In the genomic region with DNA sequence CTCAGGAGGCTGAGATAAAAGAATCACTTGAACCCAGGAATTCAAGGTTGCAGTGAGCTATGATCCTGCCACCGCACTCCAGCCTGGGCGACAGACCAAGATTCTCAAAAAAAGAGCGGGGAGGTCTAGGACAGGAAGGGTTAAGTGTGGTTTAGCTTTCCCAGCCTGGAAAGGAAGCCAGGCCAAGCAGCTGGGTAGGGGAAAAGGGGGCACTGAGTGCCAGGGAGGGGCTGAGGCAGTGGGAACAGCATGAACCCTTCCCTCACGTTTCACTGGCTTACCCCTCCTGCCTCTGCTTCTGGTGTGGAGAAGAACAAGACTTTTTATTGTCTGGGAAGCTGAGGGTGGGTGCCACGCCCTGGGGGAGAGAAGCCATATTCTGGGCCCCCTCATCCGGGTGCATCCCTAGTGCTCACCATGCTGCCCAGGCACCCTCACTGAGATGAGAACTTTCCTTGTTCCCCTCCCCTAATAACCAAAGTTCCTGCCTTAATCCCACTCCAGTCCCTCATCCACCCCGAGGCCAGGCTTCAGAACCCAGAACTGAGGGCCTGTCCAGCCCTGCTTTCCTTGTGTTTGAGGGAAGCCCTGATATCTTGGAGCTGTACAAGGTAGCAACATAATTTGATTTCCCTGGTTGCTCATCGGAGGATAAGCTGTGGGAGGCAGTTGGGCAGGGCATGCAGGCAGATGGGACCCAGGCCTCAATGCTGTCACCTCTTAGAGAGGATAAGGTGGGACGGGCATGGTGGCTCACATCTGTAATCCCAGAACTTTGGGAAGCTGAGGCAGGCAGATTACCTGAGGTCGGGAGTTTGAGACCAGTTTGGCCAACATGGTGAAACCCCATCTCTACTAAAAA, we compare ENCODE assay signal across 10 cellular contexts. TPM values are rescaled to one million over a fixed set of nuclear protein-coding genes. Genes with fewer than 3 reads are reported as not detected.
DNase-seq lines count a peak whose midpoint lies in the region; ATAC-seq and TF ChIP-seq lines count a peak whose summit lies in the region.
"Had no signal": no experiment of that assay in that cellular context is flagged by ENCODE, and none has a peak within 500 bp of the region (broad histone marks: within the 10 kb centered on the region; RNA-seq: fewer than 3 reads in every experiment).

No MANE protein-coding gene starts in this region.

- peak overlapping the region; percentile 24; the same call in 1 of the 2 replicates for H4K91ac ChIP-seq in IMR-90 (ENCODE audit: insufficient read depth, low read depth, low read length)

- H3K9me3 Mint-ChIP-seq in memory B cell: no peaks in the 10 kb centered on the region

- H2AFZ ChIP-seq in IMR-90 (replicated peaks; ENCODE audit: low read length, poor library complexity): peak overlapping the region; percentile 67

- H3K56ac ChIP-seq in IMR-90 (ENCODE audit: extremely low read depth, insufficient read depth, low read length): no peak overlapping the region

- intact Hi-C loops in IMR-90 (cut with micrococcal nuclease) (no loop called here), ascending aorta (cut with DNase I) (no loop called here)

- in situ Hi-C loops in IMR-90 (cut with MboI; ENCODE audit: low sequenced_read_pairs): no loop called here

- POLR2A ChIA-PET in IMR-90 (lab: Charles Lee; ENCODE audit: unreplicated experiment): no interaction called here

- H2BK5ac ChIP-seq in IMR-90 (ENCODE audit: low read depth, low read length, poor library complexity, severe bottlenecking): no peak overlapping the region

- 0 out of 2 replicates have a peak overlapping the region, but pooled peaks have one; percentile 45 for H3K23ac ChIP-seq in IMR-90 (ENCODE audit: low read depth, low read length)

- peak overlapping the region; percentile 86 for H2AK9ac ChIP-seq in IMR-90 (replicated peaks; ENCODE audit: low read depth, low read length, poor library complexity)

- H3K27me3 ChIP-seq in IMR-90 (ENCODE audit: control insufficient read depth, insufficient read depth, low read length) (no peaks in the 10 kb centered on the region), ascending aorta (no peaks in the 10 kb centered on the region), subcutaneous abdominal adipose tissue (ENCODE audit: control insufficient read depth in 5 of 5, insufficient read depth in 4 of 5, low read length in 5 of 5) (no peaks in the 10 kb centered on the region)

- TF ChIP-seq CTCF in IMR-90 (conservative IDR thresholded peaks at IDR 0.05; ENCODE audit: low read depth, low read length) (no peak), ascending aorta (IDR thresholded peaks at IDR 0.05) (no peak)

- H3K36me3 Mint-ChIP-seq in memory B cell: no peaks in the 10 kb centered on the region

- H3K9me1 ChIP-seq in IMR-90 (ENCODE audit: insufficient read depth, low read length): peaks cover 7% of the 10 kb centered on the region; the same call in 1 of the 2 replicates

- dilution Hi-C loops in IMR-90 (cut with HindIII; ENCODE audit: low sequenced_read_pairs, unreplicated experiment): no loop called here

- no peak overlapping the region for H3K4me2 ChIP-seq in IMR-90 (ENCODE audit: low read depth, low read length)

- H3K4me1 ChIP-seq in IMR-90 (ENCODE audit: control insufficient read depth, insufficient read depth, low read length) (peaks cover 11% of the 10 kb centered on the region), ascending aorta (peaks cover 4 to 11% of the 10 kb centered on the region in 2 donors), subcutaneous abdominal adipose tissue (ENCODE audit: control insufficient read depth in 5 of 5, insufficient read depth in 5 of 5, low read length in 5 of 5) (peaks cover 6 to 63% (median 42%) of the 10 kb centered on the region in 5 donors)

- ATAC-seq in IMR-90 (ENCODE audit: low read depth) (no peak), memory B cell (ENCODE audit: low read depth) (no peak), HG03025 (IDR thresholded peaks at IDR 0.05; ENCODE audit: low FRiP score, unreplicated experiment) (no peak)
- ATAC-seq: GM12878 had no signal

- peak overlapping the region; percentile 98 for H3K27ac Mint-ChIP-seq in memory B cell

- no TSS peak for BruUV-seq in IMR-90 (replicated peaks; lab: Mats Ljungman, UMichigan)

- DNase-seq in IMR-90: no peak
- no peak for DNase-seq in ascending aorta (ENCODE audit: low spot score in 2 of 2)
- DNase-seq in memory B cell (ENCODE audit: low spot score in 2 of 2): no peak
- no peak for DNase-seq in stimulated activated CD4-positive, alpha-beta T cell treated with anti-CD3 and anti-CD28 coated beads, Interleukin-4, amount 100 ng/mL, for 4 hours
- no peak for DNase-seq in SKM-1 (lab: John Stamatoyannopoulos, UW; ENCODE audit: unreplicated experiment)
- DNase-seq: DMS53, NCI-H524 had no signal

- no peak for TF ChIP-seq POLR2A in IMR-90 (IDR thresholded peaks at IDR 0.05; ENCODE audit: low read depth, low read length)

- H2BK15ac ChIP-seq in IMR-90 (ENCODE audit: low read depth, low read length): peak overlapping the region; percentile 56; the same call in 1 of the 3 replicates

- H3K9ac ChIP-seq in IMR-90 (ENCODE audit: low read depth, low read length) (no peak overlapping the region), subcutaneous abdominal adipose tissue (ENCODE audit: low read length in 5 of 5) (no peak overlapping the region)

- H4K20me1 ChIP-seq in IMR-90 (ENCODE audit: insufficient read depth, low read length): peaks cover 28% of the 10 kb centered on the region

- H2AK5ac ChIP-seq in IMR-90 (ENCODE audit: low read depth, low read length): peak overlapping the region; percentile 84

- H3K9me3 ChIP-seq in IMR-90 (ENCODE audit: control insufficient read depth, insufficient read depth, low read length): no peaks in the 10 kb centered on the region
- no peaks in the 10 kb centered on the region for H3K9me3 ChIP-seq in ascending aorta
- no peaks in the 10 kb centered on the region for H3K9me3 ChIP-seq in subcutaneous abdominal adipose tissue (ENCODE audit: control insufficient read depth in 5 of 5, low read length in 5 of 5)

- H4K5ac ChIP-seq in IMR-90 (ENCODE audit: low read depth, low read length): no peak overlapping the region

- H4K8ac ChIP-seq in IMR-90 (ENCODE audit: low read depth in 2 of 2, low read length in 2 of 2): peak overlapping the region in 1 of 2 experiments; percentile 27; a peak in 1 of 4 replicates

- peaks cover 4 to 38% of the 10 kb centered on the region in 2 experiments; a peak in 3 of 4 replicates for H3K79me1 ChIP-seq in IMR-90 (ENCODE audit: low read depth in 1 of 2, low read length in 2 of 2)

- H3K27ac ChIP-seq in IMR-90 (ENCODE audit: insufficient read depth, low read length) (no peak overlapping the region), ascending aorta (peak overlapping the region; percentile 97), subcutaneous abdominal adipose tissue (ENCODE audit: low read depth, low read length) (peak overlapping the region; percentile 97)

- CTCF ChIA-PET in IMR-90 (lab: Yijun Ruan, JAX): interaction anchor here (0.7 to 1.1 kb wide), 2 partner anchors 8 to 16 kb away, joined by 3 to 4 read pairs; no protein-coding TSS in a partner anchor

- WGBS in IMR-90 (ENCODE audit: extremely low coverage in 2 of 2, insufficient read length in 1 of 2), 2 experiments: 54% methylated on average over 5 of the region's 10 CpGs; no CpG with 5 or more reads in 1 of the 2 experiments

- H2BK120ac ChIP-seq in IMR-90 (ENCODE audit: low read depth, low read length): peak overlapping the region; percentile 62

- peaks cover 8% of the 10 kb centered on the region for H3K27me3 Mint-ChIP-seq in memory B cell

- no peak overlapping the region for H3K4me3 ChIP-seq in IMR-90 (ENCODE audit: insufficient read depth, low read depth, low read length)
- H3K4me3 ChIP-seq in ascending aorta: no peak overlapping the region
- H3K4me3 ChIP-seq in subcutaneous abdominal adipose tissue (ENCODE audit: low read depth in 1 of 5, low read length in 5 of 5): no peak overlapping the region
- H3K4me3 ChIP-seq: GM12878 had no signal

- TF ChIP-seq RAD21 in IMR-90 (IDR thresholded peaks at IDR 0.05; ENCODE audit: low read length): no peak

- no peak overlapping the region for H3K4me3 Mint-ChIP-seq in memory B cell

- peak overlapping the region; percentile 5; the same call in 1 of the 2 replicates for H3K14ac ChIP-seq in IMR-90 (replicated peaks; ENCODE audit: low read depth, low read length)

- H3K36me3 ChIP-seq in IMR-90 (ENCODE audit: control insufficient read depth, insufficient read depth, low read length): no peaks in the 10 kb centered on the region
- peaks cover 0 to 5% of the 10 kb centered on the region in 2 donors for H3K36me3 ChIP-seq in ascending aorta
- peaks cover 0 to 5% (median 2%) of the 10 kb centered on the region in 5 donors for H3K36me3 ChIP-seq in subcutaneous abdominal adipose tissue (ENCODE audit: control insufficient read depth in 5 of 5, insufficient read depth in 5 of 5, low read length in 5 of 5)

- no peak overlapping the region for H3K18ac ChIP-seq in IMR-90 (ENCODE audit: low read depth, low read length)

- H2BK20ac ChIP-seq in IMR-90 (ENCODE audit: low read depth, low read length): peak overlapping the region; percentile 49

- peaks cover 24% of the 10 kb centered on the region for H3K4me1 Mint-ChIP-seq in memory B cell

- H3K4ac ChIP-seq in IMR-90 (ENCODE audit: low read depth, low read length): peak overlapping the region; percentile 52

RNA-seq across cellular contexts. Expression of gene LMNA, which starts 2.0 kb away (rescaled TPM):
- total RNA-seq in IMR-90 (2012; rRNA removed) (753 and 755 TPM in 2 replicates), ascending aorta (783 TPM)
- polyA plus RNA-seq in IMR-90 (2012; rRNA removed): 563 and 927 TPM in 2 replicates
- 602 and 638 TPM in 2 replicates for polyA plus RNA-seq in IMR-90 (2012; cell fraction: cytosol; rRNA removed)
- polyA plus RNA-seq in IMR-90 (2012; cell fraction: nucleus; rRNA removed; ENCODE audit: low replicate concordance): 1,137 and 1,144 TPM in 2 replicates

RNA-seq across cellular contexts. Expression of gene MEX3A, which starts 30.2 kb away (rescaled TPM):
- total RNA-seq in IMR-90 (2012; rRNA removed): 2.3 and 2.5 TPM in 2 replicates
- 9.0 and 11.6 TPM in 2 replicates for polyA plus RNA-seq in IMR-90 (2012; rRNA removed)
- polyA plus RNA-seq in IMR-90 (2012; cell fraction: cytosol; rRNA removed): 4.0 and 8.8 TPM in 2 replicates
- 14.6 and 16.6 TPM in 2 replicates for polyA plus RNA-seq in IMR-90 (2012; cell fraction: nucleus; rRNA removed; ENCODE audit: low replicate concordance)
- 1.3 TPM for total RNA-seq in ascending aorta

RNA-seq across cellular contexts. Expression of gene SEMA4A, which starts 40.9 kb away (rescaled TPM):
- total RNA-seq in IMR-90 (2012; rRNA removed) (0.18 and 0.28 TPM in 2 replicates), ascending aorta (0.64 TPM)
- polyA plus RNA-seq in IMR-90 (2012; rRNA removed): 0.86 and 1.4 TPM in 2 replicates
- 0.15 and 0.41 TPM in 2 replicates for polyA plus RNA-seq in IMR-90 (2012; cell fraction: cytosol; rRNA removed)
- 10.3 and 13.3 TPM in 2 replicates for polyA plus RNA-seq in IMR-90 (2012; cell fraction: nucleus; rRNA removed; ENCODE audit: low replicate concordance)

RNA-seq across cellular contexts. Expression of gene RAB25, which starts 51.5 kb away (rescaled TPM):
- total RNA-seq in IMR-90 (2012; rRNA removed): not detected in 2 replicates
- polyA plus RNA-seq in IMR-90 (2012; rRNA removed): not detected in 2 replicates
- 0.03 TPM in 1 of 2 replicates, not detected in the other for polyA plus RNA-seq in IMR-90 (2012; cell fraction: cytosol; rRNA removed)
- 0.29 TPM in 1 of 2 replicates, not detected in the other for polyA plus RNA-seq in IMR-90 (2012; cell fraction: nucleus; rRNA removed; ENCODE audit: low replicate concordance)
- total RNA-seq in ascending aorta: not detected

RNA-seq across cellular contexts. Expression of gene LAMTOR2, which starts 57.9 kb away (rescaled TPM):
- total RNA-seq in IMR-90 (2012; rRNA removed): 45.8 and 50.0 TPM in 2 replicates
- 89.0 and 106 TPM in 2 replicates for polyA plus RNA-seq in IMR-90 (2012; rRNA removed)
- polyA plus RNA-seq in IMR-90 (2012; cell fraction: cytosol; rRNA removed): 132 and 144 TPM in 2 replicates
- polyA plus RNA-seq in IMR-90 (2012; cell fraction: nucleus; rRNA removed; ENCODE audit: low replicate concordance): 24.2 and 31.7 TPM in 2 replicates
- total RNA-seq in ascending aorta: 43.9 TPM
